ENCODE assay signal across 8 cellular contexts in the genomic region with DNA sequence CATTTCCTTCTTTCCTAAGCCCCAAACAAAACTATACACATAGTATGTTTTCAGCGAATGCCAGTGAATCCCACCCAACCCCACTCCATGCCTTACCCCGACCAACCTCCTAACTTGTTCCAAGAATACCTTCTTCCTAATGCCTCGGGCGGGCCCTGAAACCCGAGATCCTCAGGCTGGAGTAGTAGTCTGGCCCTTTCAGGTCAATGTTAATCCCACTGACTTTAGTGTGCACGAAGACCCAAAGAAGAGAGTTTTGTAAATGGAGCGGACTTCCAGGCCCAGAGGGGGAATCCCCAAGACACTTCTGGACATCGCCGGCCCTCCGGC. TPM values are rescaled to one million over a fixed set of nuclear protein-coding genes. Genes with fewer than 3 reads are reported as not detected.
A peak's percentile ranks its signal among the peaks of the same experiment; 100 is the strongest.
DNase-seq lines count a peak whose midpoint lies in the region; FAIRE-seq and TF ChIP-seq lines count a peak whose summit lies in the region.

No MANE protein-coding gene starts in this region.

- H3K79me2 ChIP-seq in KMS-11 (ENCODE audit: insufficient read depth, low read depth) (peaks cover 51% of the 10 kb centered on the region), endothelial cell of umbilical vein (ENCODE audit: control insufficient read depth, insufficient read depth, low read length) (peaks cover 44% of the 10 kb centered on the region)

- peaks cover 25 to 87% (median 75%) of the 10 kb centered on the region in 11 experiments; a peak in 20 of 22 replicates for H4K20me1 ChIP-seq in BLaER1 treated with 17β-estradiol and CSF1 and Interleukin-3, amounts not matched to agents 10 nM and 100 nM
- H4K20me1 ChIP-seq in KMS-11 (ENCODE audit: insufficient read depth), result no peaks in the 10 kb centered on the region
- no peaks in the 10 kb centered on the region for H4K20me1 ChIP-seq in endothelial cell of umbilical vein (replicated peaks; ENCODE audit: control insufficient read depth, extremely low read depth, insufficient read depth, low read length)

- H3K4me1 ChIP-seq in BLaER1 treated with 17β-estradiol and CSF1 and Interleukin-3, amounts not matched to agents 10 nM and 100 nM, result peaks cover 52 to 64% (median 60%) of the 10 kb centered on the region in 10 experiments
- H3K4me1 ChIP-seq in KMS-11 (ENCODE audit: low read depth, poor library complexity, severe bottlenecking) (peaks cover 33% of the 10 kb centered on the region), endothelial cell of umbilical vein (ENCODE audit: control insufficient read depth, extremely low read depth, insufficient read depth, low read length) (peaks cover 17% of the 10 kb centered on the region), neuron (ENCODE audit: insufficient read depth, low read length) (peaks cover 19% of the 10 kb centered on the region)

- no peak for TF ChIP-seq CTCF in KMS-11 (conservative IDR thresholded peaks at IDR 0.05; ENCODE audit: low read depth, low read length)
- no peak for TF ChIP-seq CTCF in endothelial cell of umbilical vein (IDR thresholded peaks at IDR 0.05; ENCODE audit: extremely low read depth in 1 of 2, insufficient read depth in 1 of 2, low read depth in 1 of 2, low read length in 2 of 2)

- DNase-seq in endothelial cell of umbilical vein (ENCODE audit: low read depth, low spot score) (no peak), SKM-1 (lab: John Stamatoyannopoulos, UW; ENCODE audit: unreplicated experiment) (no peak), T-helper 1 cell (no peak), COR-L47 (lab: John Stamatoyannopoulos, UW) (no peak), dedifferentiated amniotic fluid mesenchymal stem cell (ENCODE audit: extremely low spot score) (no peak)

- no peak for TF ChIP-seq POLR2A in endothelial cell of umbilical vein (IDR thresholded peaks at IDR 0.05; ENCODE audit: low read depth, low read length)

- CTCF ChIA-PET in endothelial cell of umbilical vein (lab: Charles Lee), result interaction anchor here (0.6 to 1.8 kb wide), 5 partner anchors 9 to 62 kb away, joined by 3 to 9 read pairs (median 3); no protein-coding TSS in a partner anchor

- dilution Hi-C loops in endothelial cell of umbilical vein (cut with MboI; ENCODE audit: extremely low pct_ligation_motif_present, low sequenced_read_pairs), result no loop called here

- peak overlapping the region; percentile 88 to 99 (median 95) for H3K9ac ChIP-seq in BLaER1 treated with 17β-estradiol and CSF1 and Interleukin-3, amounts not matched to agents 10 nM and 100 nM
- peak overlapping the region; percentile 90 for H3K9ac ChIP-seq in KMS-11
- peak overlapping the region; percentile 87 for H3K9ac ChIP-seq in endothelial cell of umbilical vein (replicated peaks; ENCODE audit: extremely low read depth, insufficient read depth, low read length)

- intact Hi-C loops in endothelial cell of umbilical vein (cut with micrococcal nuclease), result loop anchor here (2.0 kb wide), 1 partner anchor 58 kb away; no protein-coding TSS in a partner anchor

- BruUV-seq in endothelial cell of umbilical vein (replicated peaks; lab: Mats Ljungman, UMichigan), result TSS peak; percentile 60

- POLR2A ChIA-PET in endothelial cell of umbilical vein (lab: Charles Lee), result interaction anchor here (0.5 to 0.9 kb wide), 2 partner anchors 39 to 59 kb away, joined by 3 to 4 read pairs; partner anchors contain the start of genes POLH, TJAP1 and XPO5

- H2AFZ ChIP-seq in KMS-11 (ENCODE audit: low read depth) (peak overlapping the region; percentile 74; the same call in 1 of the 2 replicates), endothelial cell of umbilical vein (ENCODE audit: low read depth, low read length) (peak overlapping the region; percentile 3), neuron (ENCODE audit: low read depth, low read length) (no peak overlapping the region)

- H3K27me3 ChIP-seq in BLaER1 treated with 17β-estradiol and CSF1 and Interleukin-3, amounts not matched to agents 10 nM and 100 nM, result no peaks in the 10 kb centered on the region
- H3K27me3 ChIP-seq in KMS-11 (ENCODE audit: insufficient read depth, low read depth) (no peaks in the 10 kb centered on the region), endothelial cell of umbilical vein (ENCODE audit: control insufficient read depth in 2 of 2, insufficient read depth in 2 of 2, low read length in 2 of 2) (no peaks in the 10 kb centered on the region), neuron (ENCODE audit: insufficient read depth, low read length) (no peaks in the 10 kb centered on the region)

- H3K27ac ChIP-seq in BLaER1 treated with 17β-estradiol and CSF1 and Interleukin-3, amounts not matched to agents 10 nM and 100 nM, result peak overlapping the region; percentile 77 to 97 (median 91)
- peak overlapping the region; percentile 56; the same call in 1 of the 2 replicates for H3K27ac ChIP-seq in KMS-11
- peak overlapping the region; percentile 66 for H3K27ac ChIP-seq in endothelial cell of umbilical vein (ENCODE audit: insufficient read depth, low read depth, low read length)

- H3K9me3 ChIP-seq in BLaER1 treated with 17β-estradiol and CSF1 and Interleukin-3, amounts not matched to agents 10 nM and 100 nM (replicated peaks in 1 of 11), result no peaks in the 10 kb centered on the region
- H3K9me3 ChIP-seq in endothelial cell of umbilical vein (replicated peaks; ENCODE audit: control insufficient read depth, insufficient read depth, low read length), result no peaks in the 10 kb centered on the region
- H3K9me3 ChIP-seq in neuron (ENCODE audit: low read length), result no peaks in the 10 kb centered on the region

- H3K36me3 ChIP-seq in BLaER1 treated with 17β-estradiol and CSF1 and Interleukin-3, amounts not matched to agents 10 nM and 100 nM, result peaks cover 67 to 76% (median 72%) of the 10 kb centered on the region in 11 experiments
- H3K36me3 ChIP-seq in KMS-11 (ENCODE audit: insufficient read depth), result peaks cover 10% of the 10 kb centered on the region; the same call in 1 of the 2 replicates
- H3K36me3 ChIP-seq in endothelial cell of umbilical vein (ENCODE audit: control insufficient read depth in 2 of 2, extremely low read depth in 1 of 2, insufficient read depth in 2 of 2, low read length in 2 of 2), result peaks cover 6 to 46% of the 10 kb centered on the region in 2 experiments
- peaks cover 57% of the 10 kb centered on the region for H3K36me3 ChIP-seq in neuron (ENCODE audit: insufficient read depth, low read length)

- no peaks in the 10 kb centered on the region for H3K9me1 ChIP-seq in endothelial cell of umbilical vein (replicated peaks; ENCODE audit: control insufficient read depth, extremely low read depth, insufficient read depth, low read length)

- H3K4me2 ChIP-seq in BLaER1 treated with 17β-estradiol and CSF1 and Interleukin-3, amounts not matched to agents 10 nM and 100 nM, result peak overlapping the region; percentile 89 to 99 (median 96)
- peak overlapping the region; percentile 79 for H3K4me2 ChIP-seq in KMS-11
- H3K4me2 ChIP-seq in endothelial cell of umbilical vein (ENCODE audit: insufficient read depth, low read length), result peak overlapping the region; percentile 47

- FAIRE-seq in endothelial cell of umbilical vein (lab: Jason Lieb, UNC), result peak; percentile 54

- peak overlapping the region; percentile 84 to 99 (median 96) for H3K4me3 ChIP-seq in BLaER1 treated with 17β-estradiol and CSF1 and Interleukin-3, amounts not matched to agents 10 nM and 100 nM
- H3K4me3 ChIP-seq in KMS-11 (IDR thresholded peaks at IDR 0.05; ENCODE audit: insufficient read depth, low read depth, low read length) (no peak overlapping the region), endothelial cell of umbilical vein (replicated peaks in 1 of 3; ENCODE audit: insufficient read depth in 1 of 3, low read depth in 1 of 3, low read length in 3 of 3) (peak overlapping the region; percentile 81 to 94 (median 87)), neuron (ENCODE audit: low read length) (peak overlapping the region; percentile 95)

RNA-seq across cellular contexts. Expression of gene YIPF3, which starts 0.4 kb away (rescaled TPM):
- total RNA-seq in endothelial cell of umbilical vein, result 117 and 119 TPM in 2 replicates
- 470 and 561 TPM in 2 replicates for polyA plus RNA-seq in endothelial cell of umbilical vein
- 186 and 196 TPM in 2 replicates for polyA plus RNA-seq in endothelial cell of umbilical vein (2011; cell fraction: cytosol; rRNA removed)
- polyA plus RNA-seq in endothelial cell of umbilical vein (2011; cell fraction: nucleus; rRNA removed), result 227 and 268 TPM in 2 replicates
- 91.9 and 103 TPM in 2 replicates for polyA plus RNA-seq in endothelial cell of umbilical vein (2012)
- polyA minus RNA-seq in endothelial cell of umbilical vein, result 490 and 494 TPM in 2 replicates
- polyA minus RNA-seq in endothelial cell of umbilical vein (2011; cell fraction: cytosol; rRNA and poly(A)+ RNA removed), result 45.0 TPM
- 63.3 and 75.3 TPM in 2 replicates for polyA minus RNA-seq in endothelial cell of umbilical vein (2011; cell fraction: nucleus; rRNA and poly(A)+ RNA removed)

RNA-seq across cellular contexts. Expression of gene POLR1C, which starts 0.6 kb away (rescaled TPM):
- 40.6 and 46.0 TPM in 2 replicates for total RNA-seq in endothelial cell of umbilical vein
- polyA plus RNA-seq in endothelial cell of umbilical vein, result 34.7 and 39.8 TPM in 2 replicates
- polyA plus RNA-seq in endothelial cell of umbilical vein (2011; cell fraction: cytosol; rRNA removed), result 37.8 and 41.4 TPM in 2 replicates
- polyA plus RNA-seq in endothelial cell of umbilical vein (2011; cell fraction: nucleus; rRNA removed), result 109 and 139 TPM in 2 replicates
- polyA plus RNA-seq in endothelial cell of umbilical vein (2012), result 55.9 and 92.0 TPM in 2 replicates
- polyA minus RNA-seq in endothelial cell of umbilical vein, result 45.8 and 58.8 TPM in 2 replicates
- 35.1 TPM for polyA minus RNA-seq in endothelial cell of umbilical vein (2011; cell fraction: cytosol; rRNA and poly(A)+ RNA removed)
- polyA minus RNA-seq in endothelial cell of umbilical vein (2011; cell fraction: nucleus; rRNA and poly(A)+ RNA removed), result 21.0 and 29.9 TPM in 2 replicates

RNA-seq across cellular contexts. Expression of gene LRRC73, which starts 6.2 kb away (rescaled TPM):
- total RNA-seq in endothelial cell of umbilical vein, result 0.25 and 0.58 TPM in 2 replicates
- polyA plus RNA-seq in endothelial cell of umbilical vein, result 0.11 and 0.14 TPM in 2 replicates
- polyA plus RNA-seq in endothelial cell of umbilical vein (2011; cell fraction: cytosol; rRNA removed), result 0.06 and 0.14 TPM in 2 replicates
- polyA plus RNA-seq in endothelial cell of umbilical vein (2011; cell fraction: nucleus; rRNA removed), result 0.07 and 0.08 TPM in 2 replicates
- 0.12 TPM in 1 of 2 replicates, not detected in the other for polyA plus RNA-seq in endothelial cell of umbilical vein (2012)
- 0.13 TPM in 1 of 2 replicates, not detected in the other for polyA minus RNA-seq in endothelial cell of umbilical vein
- not detected for polyA minus RNA-seq in endothelial cell of umbilical vein (2011; cell fraction: cytosol; rRNA and poly(A)+ RNA removed)
- polyA minus RNA-seq in endothelial cell of umbilical vein (2011; cell fraction: nucleus; rRNA and poly(A)+ RNA removed), result 1.4 TPM in 1 of 2 replicates, not detected in the other

RNA-seq across cellular contexts. Expression of gene TJAP1, which starts 39.0 kb away (rescaled TPM):
- total RNA-seq in endothelial cell of umbilical vein, result 31.8 and 33.1 TPM in 2 replicates
- polyA plus RNA-seq in endothelial cell of umbilical vein, result 28.4 and 29.9 TPM in 2 replicates
- polyA plus RNA-seq in endothelial cell of umbilical vein (2011; cell fraction: cytosol; rRNA removed), result 21.7 and 25.2 TPM in 2 replicates
- polyA plus RNA-seq in endothelial cell of umbilical vein (2011; cell fraction: nucleus; rRNA removed), result 82.3 and 91.6 TPM in 2 replicates
- polyA plus RNA-seq in endothelial cell of umbilical vein (2012), result 14.6 and 15.7 TPM in 2 replicates
- 15.9 and 16.6 TPM in 2 replicates for polyA minus RNA-seq in endothelial cell of umbilical vein
- polyA minus RNA-seq in endothelial cell of umbilical vein (2011; cell fraction: cytosol; rRNA and poly(A)+ RNA removed), result 13.4 TPM
- 14.7 and 15.2 TPM in 2 replicates for polyA minus RNA-seq in endothelial cell of umbilical vein (2011; cell fraction: nucleus; rRNA and poly(A)+ RNA removed)

RNA-seq across cellular contexts. Expression of gene XPO5, which starts 59.5 kb away (rescaled TPM):
- total RNA-seq in endothelial cell of umbilical vein, result 45.9 and 50.0 TPM in 2 replicates
- 27.5 and 28.4 TPM in 2 replicates for polyA plus RNA-seq in endothelial cell of umbilical vein
- polyA plus RNA-seq in endothelial cell of umbilical vein (2011; cell fraction: cytosol; rRNA removed), result 34.7 and 39.9 TPM in 2 replicates
- 70.5 and 78.3 TPM in 2 replicates for polyA plus RNA-seq in endothelial cell of umbilical vein (2011; cell fraction: nucleus; rRNA removed)
- polyA plus RNA-seq in endothelial cell of umbilical vein (2012), result 27.5 and 35.4 TPM in 2 replicates
- polyA minus RNA-seq in endothelial cell of umbilical vein, result 50.9 and 57.6 TPM in 2 replicates
- polyA minus RNA-seq in endothelial cell of umbilical vein (2011; cell fraction: cytosol; rRNA and poly(A)+ RNA removed), result 35.9 TPM
- 35.0 and 64.3 TPM in 2 replicates for polyA minus RNA-seq in endothelial cell of umbilical vein (2011; cell fraction: nucleus; rRNA and poly(A)+ RNA removed)
